8 cellular contexts compared by ENCODE assay signal in genomic region chr16:2673066-2673999, GRCh38. TPM values are rescaled to one million over a fixed set of nuclear protein-coding genes. Genes with fewer than 3 reads are reported as not detected.
DNase-seq lines count a peak whose midpoint lies in the region; ATAC-seq and TF ChIP-seq lines count a peak whose summit lies in the region.

No MANE protein-coding gene starts in this region.

- no TSS peak for BruUV-seq in OCI-LY7 (replicated peaks; lab: Mats Ljungman, UMichigan)

- H3K36me3 ChIP-seq in OCI-LY7 (ENCODE audit: insufficient read depth, low read length) (no peaks in the 10 kb centered on the region), mucosa of rectum (ENCODE audit: control insufficient read depth in 2 of 2, insufficient read depth in 2 of 2, low read length in 2 of 2) (peaks cover 0 to 6% of the 10 kb centered on the region in 2 donors)

- H3K9me2 ChIP-seq in OCI-LY7 (ENCODE audit: insufficient read depth, low read length), result no peaks in the 10 kb centered on the region

- peak overlapping the region; percentile 76 for H3K4me2 ChIP-seq in OCI-LY7 (ENCODE audit: low read length)

- POLR2A ChIA-PET in OCI-LY7 (lab: Charles Lee), result interaction anchor here (0.6 to 1.1 kb wide), 2 partner anchors 9 to 79 kb away, joined by 3 read pairs; partner anchors contain the start of genes KCTD5 and SRRM2

- CTCF ChIA-PET in OCI-LY7 (lab: Charles Lee; ENCODE audit: unreplicated experiment), result no interaction called here

- H3K27ac Mint-ChIP-seq in IgD-negative memory B cell, result peak overlapping the region; percentile 43 to 94 (median 81)

- intact Hi-C loops in OCI-LY7 (cut with micrococcal nuclease; ENCODE audit: unreplicated experiment), result loop anchor here (2.0 to 10.0 kb wide), 2 partner anchors 79 to 139 kb away; partner anchors contain the start of genes CEMP1, PDPK1 and SRRM2

- H3K79me2 ChIP-seq in OCI-LY7 (ENCODE audit: insufficient read depth, low read depth, low read length), result peaks cover 9% of the 10 kb centered on the region; the same call in 1 of the 2 replicates

- no peaks in the 10 kb centered on the region for H3K36me3 Mint-ChIP-seq in IgD-negative memory B cell

- H3K4me3 ChIP-seq in OCI-LY7 (ENCODE audit: low read depth, low read length, poor library complexity, severe bottlenecking) (peak overlapping the region; percentile 70), mucosa of rectum (ENCODE audit: low read length in 2 of 2) (peak overlapping the region; percentile 78 to 85)

- H3K4me1 ChIP-seq in OCI-LY7 (ENCODE audit: insufficient read depth, low read length, poor library complexity, severe bottlenecking), result peaks cover 16% of the 10 kb centered on the region
- peaks cover 12 to 16% of the 10 kb centered on the region in 2 donors for H3K4me1 ChIP-seq in mucosa of rectum (ENCODE audit: control insufficient read depth in 2 of 2, insufficient read depth in 2 of 2, low read length in 2 of 2)

- H4K20me1 ChIP-seq in OCI-LY7 (ENCODE audit: insufficient read depth, low read length), result peaks cover 5% of the 10 kb centered on the region; the same call in 1 of the 2 replicates

- H3K27me3 ChIP-seq in mucosa of rectum (ENCODE audit: control insufficient read depth in 2 of 2, insufficient read depth in 2 of 2, low read length in 2 of 2), result no peaks in the 10 kb centered on the region

- H3K27ac ChIP-seq in OCI-LY7 (ENCODE audit: low read depth, low read length, poor library complexity, severe bottlenecking) (no peak overlapping the region), epithelial cell of prostate (peak overlapping the region; percentile 64), mucosa of rectum (ENCODE audit: low read depth in 2 of 2, low read length in 2 of 2) (peak overlapping the region; percentile 88 to 90)

- peak overlapping the region; percentile 68 to 71 for H3K9ac ChIP-seq in mucosa of rectum (ENCODE audit: low read depth in 1 of 2, low read length in 2 of 2)

- ATAC-seq in GM21576 (IDR thresholded peaks at IDR 0.05; ENCODE audit: unreplicated experiment), result peak; percentile 84

- no peaks in the 10 kb centered on the region for H3K9me3 Mint-ChIP-seq in IgD-negative memory B cell

- peak overlapping the region; percentile 74 for H2AFZ ChIP-seq in OCI-LY7 (ENCODE audit: low read length)

- peaks cover 5 to 17% (median 13%) of the 10 kb centered on the region in 3 donors for H3K4me1 Mint-ChIP-seq in IgD-negative memory B cell

- H3K9me3 ChIP-seq in OCI-LY7 (ENCODE audit: low read length) (no peaks in the 10 kb centered on the region), mucosa of rectum (ENCODE audit: control insufficient read depth in 2 of 2, low read length in 2 of 2) (no peaks in the 10 kb centered on the region)

- peak overlapping the region; percentile 84 to 94 (median 93) for H3K4me3 Mint-ChIP-seq in IgD-negative memory B cell

- TF ChIP-seq CTCF in OCI-LY7 (conservative IDR thresholded peaks at IDR 0.05; ENCODE audit: low read length), result no peak

- H3K27me3 Mint-ChIP-seq in IgD-negative memory B cell, result no peaks in the 10 kb centered on the region

- DNase-seq in DMS 273 treated with DMSO at 0.1 percent for 48 hours (lab: John Stamatoyannopoulos, UW) (peak; percentile 81), OCI-LY7 (ENCODE audit: low spot score) (peak; percentile 95), activated T-cell treated with anti-CD3 and anti-CD28 coated beads for 4 hours (peak; percentile 90), epithelial cell of prostate (ENCODE audit: low read depth, low spot score) (peak; percentile 66)
- DNase-seq in stimulated activated CD8-positive, alpha-beta memory T cell treated with anti-CD3 and anti-CD28 coated beads, Interleukin-4, amount 100 ng/mL, for 4 hours (ENCODE audit: low read depth in 2 of 2, low spot score in 1 of 2), result peak; percentile 80 to 89

RNA-seq across cellular contexts. Expression of gene KCTD5, which starts 9.0 kb away (rescaled TPM):
- 24.9 TPM for polyA plus RNA-seq in IgD-negative memory B cell
- total RNA-seq in OCI-LY7 (2014; rRNA removed; shearing (Covaris generic)), result 18.9 and 34.6 TPM in 2 replicates
- total RNA-seq in OCI-LY7 (2022), result 25.2 and 25.8 TPM in 2 replicates

RNA-seq across cellular contexts. Expression of gene PRSS27, which starts 46.7 kb away (rescaled TPM):
- not detected for polyA plus RNA-seq in IgD-negative memory B cell
- total RNA-seq in OCI-LY7 (2014; rRNA removed; shearing (Covaris generic)), result 1.3 and 2.7 TPM in 2 replicates
- 5.7 and 7.7 TPM in 2 replicates for total RNA-seq in OCI-LY7 (2022)
